ENCODE assay signal across 9 cellular contexts in the genomic region with DNA sequence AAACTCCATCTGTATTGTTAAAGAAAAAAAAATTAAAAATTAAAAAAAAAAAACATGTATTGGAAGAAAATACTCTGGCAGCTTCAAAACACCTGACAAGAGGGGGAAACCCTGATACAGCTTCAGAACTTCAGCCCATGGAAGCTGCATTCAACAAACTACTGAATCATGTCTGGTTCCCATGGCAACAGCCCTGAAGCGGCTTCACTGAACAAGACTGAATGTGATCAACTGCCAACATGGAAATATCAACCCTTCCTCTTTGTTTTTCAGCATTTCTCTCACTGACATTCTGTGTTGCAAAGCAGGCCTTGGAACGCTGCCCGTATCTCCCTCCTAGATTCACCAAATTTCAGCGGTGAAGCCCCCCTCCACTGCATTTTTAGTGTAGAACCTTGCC. TPM values are rescaled to one million over a fixed set of nuclear protein-coding genes. Genes with fewer than 3 reads are reported as not detected.
DNase-seq lines count a peak whose midpoint lies in the region; ATAC-seq, FAIRE-seq and TF ChIP-seq lines count a peak whose summit lies in the region.
"Had no signal": no experiment of that assay in that cellular context is flagged by ENCODE, and none has a peak within 500 bp of the region (broad histone marks: within the 10 kb centered on the region; RNA-seq: fewer than 3 reads in every experiment).

No MANE protein-coding gene starts in this region.

- peaks cover 21% of the 10 kb centered on the region for H3K4me1 Mint-ChIP-seq in astrocyte (ENCODE audit: low read depth, unreplicated experiment)

- no peaks in the 10 kb centered on the region for H3K36me3 Mint-ChIP-seq in astrocyte (ENCODE audit: low read depth, unreplicated experiment)

- H3K36me3 ChIP-seq in astrocyte (ENCODE audit: insufficient read depth, low read length) (no peaks in the 10 kb centered on the region), smooth muscle cell (ENCODE audit: low read depth) (no peaks in the 10 kb centered on the region)

- H3K9ac ChIP-seq in astrocyte (ENCODE audit: low read length): peak overlapping the region; percentile 26
- H3K9ac ChIP-seq in smooth muscle cell (ENCODE audit: low read depth): no peak overlapping the region

- peak overlapping the region; percentile 62 for H3K4me2 ChIP-seq in astrocyte (ENCODE audit: low read length)
- peak overlapping the region; percentile 1 for H3K4me2 ChIP-seq in smooth muscle cell

- WGBS in smooth muscle cell (ENCODE audit: low lambda C conversion rate): 78% methylated on average over 4 of the region's 4 CpGs

- peak overlapping the region; percentile 8 for H2AFZ ChIP-seq in astrocyte (ENCODE audit: low read depth, low read length)
- no peak overlapping the region for H2AFZ ChIP-seq in smooth muscle cell (ENCODE audit: low read depth)

- peak overlapping the region; percentile 62 for H3K27ac Mint-ChIP-seq in astrocyte (ENCODE audit: unreplicated experiment)

- no peaks in the 10 kb centered on the region for H3F3A ChIP-seq in smooth muscle cell (ENCODE audit: low read depth)

- peaks cover 26% of the 10 kb centered on the region for H3K4me1 ChIP-seq in astrocyte (ENCODE audit: insufficient read depth, low read length)
- no peaks in the 10 kb centered on the region for H3K4me1 ChIP-seq in smooth muscle cell (ENCODE audit: low read depth)

- TF ChIP-seq CTCF in astrocyte (IDR thresholded peaks at IDR 0.05; ENCODE audit: insufficient read depth, low read depth, low read length) (no peak), smooth muscle cell (IDR thresholded peaks at IDR 0.05; ENCODE audit: borderline replicate concordance, insufficient read depth, poor library complexity, severe bottlenecking) (no peak)

- H3K27me3 ChIP-seq in astrocyte (ENCODE audit: insufficient read depth, low read length): no peaks in the 10 kb centered on the region
- H3K27me3 ChIP-seq in smooth muscle cell (ENCODE audit: low read depth): no peaks in the 10 kb centered on the region

- FAIRE-seq in astrocyte (lab: Jason Lieb, UNC) (no peak), HTR-8/SVneo (lab: Jason Lieb, UNC) (no peak)
- FAIRE-seq: endometrium had no signal

- no peak overlapping the region for H3K4me3 Mint-ChIP-seq in astrocyte (ENCODE audit: unreplicated experiment)

- ATAC-seq in GM21825 (IDR thresholded peaks at IDR 0.05; ENCODE audit: unreplicated experiment): peak; percentile 59

- H3K27me3 Mint-ChIP-seq in astrocyte (ENCODE audit: low read depth, unreplicated experiment): no peaks in the 10 kb centered on the region

- H3K9me3 ChIP-seq in astrocyte (ENCODE audit: insufficient read depth, low read depth, low read length) (no peaks in the 10 kb centered on the region), smooth muscle cell (replicated peaks; ENCODE audit: low read depth) (no peaks in the 10 kb centered on the region)

- H3K27ac ChIP-seq in astrocyte (ENCODE audit: low read depth, low read length) (peak overlapping the region; percentile 30), smooth muscle cell (ENCODE audit: low read depth) (peak overlapping the region; percentile 17)

- H4K20me1 ChIP-seq in astrocyte (ENCODE audit: insufficient read depth, low read length) (no peaks in the 10 kb centered on the region), smooth muscle cell (ENCODE audit: low read depth) (no peaks in the 10 kb centered on the region)

- no peak overlapping the region for H3K4me3 ChIP-seq in astrocyte (ENCODE audit: insufficient read depth, low read depth, low read length)
- no peak overlapping the region for H3K4me3 ChIP-seq in smooth muscle cell

- no peaks in the 10 kb centered on the region for H3K9me3 Mint-ChIP-seq in astrocyte (ENCODE audit: unreplicated experiment)

- DNase-seq in AG20443 (ENCODE audit: low spot score) (peak; percentile 72), OCI-M1 (lab: John Stamatoyannopoulos, UW) (peak; percentile 67), astrocyte (ENCODE audit: low read depth) (peak; percentile 86), hepatic stellate cell (ENCODE audit: low spot score) (peak; percentile 42), smooth muscle cell (lab: John Stamatoyannopoulos, UW; ENCODE audit: unreplicated experiment) (no peak), HTR-8/SVneo (ENCODE audit: insufficient read length, low spot score) (no peak), amniotic stem cell (lab: John Stamatoyannopoulos, UW) (no peak)

- H3K79me2 ChIP-seq in astrocyte (ENCODE audit: insufficient read depth, low read length) (no peaks in the 10 kb centered on the region), smooth muscle cell (ENCODE audit: low read depth) (no peaks in the 10 kb centered on the region)

RNA-seq across cellular contexts. Expression of gene GPCPD1, which starts 48.1 kb away (rescaled TPM):
- total RNA-seq in astrocyte (18.3 and 22.3 TPM in 2 replicates), smooth muscle cell (10.0 and 18.6 TPM in 2 replicates)
- 7.6 and 9.4 TPM in 2 replicates for polyA plus RNA-seq in smooth muscle cell

Comparison
In these comparisons a context has a peak if more than half of its experiments do, and no peak if none do; other contexts are left out.
1. DNase-seq: peak in AG20443 (single experiment), OCI-M1 (single experiment), astrocyte (single experiment) and hepatic stellate cell (single experiment); none in smooth muscle cell (single experiment), HTR-8/SVneo (single experiment) and amniotic stem cell (single experiment).